ENCODE assay signal across 17 cellular contexts in the genomic region with DNA sequence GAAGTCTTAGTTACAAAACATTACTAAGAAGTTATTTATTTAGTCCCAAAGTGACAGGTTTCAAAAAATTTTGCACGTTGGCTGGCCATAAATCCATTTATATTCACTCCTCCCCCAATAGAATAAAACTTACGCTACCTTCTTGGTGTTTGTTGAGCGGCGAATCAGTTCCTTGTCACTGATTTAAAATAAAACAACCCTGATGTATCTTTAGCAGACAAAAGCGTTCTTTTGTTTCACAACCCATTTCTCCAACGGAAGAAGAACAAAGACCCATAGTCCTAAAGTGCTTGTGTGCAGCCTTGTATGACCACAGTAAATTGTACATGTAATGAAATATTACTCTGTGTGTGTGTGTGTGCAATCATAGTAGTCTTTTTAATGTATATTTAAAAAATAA.
DNase-seq lines count a peak whose midpoint lies in the region; ATAC-seq and TF ChIP-seq lines count a peak whose summit lies in the region.
"Had no signal": no experiment of that assay in that cellular context is flagged by ENCODE, and none has a peak within 500 bp of the region (broad histone marks: within the 10 kb centered on the region; RNA-seq: fewer than 3 reads in every experiment).

No MANE protein-coding gene starts in this region.

- no peak for TF ChIP-seq POLR2A in thyroid gland (IDR thresholded peaks at IDR 0.05)

- TF ChIP-seq CTCF in thyroid gland (IDR thresholded peaks at IDR 0.05) = no peak

- H3K27me3 ChIP-seq in subcutaneous abdominal adipose tissue (ENCODE audit: control insufficient read depth in 5 of 5, insufficient read depth in 4 of 5, low read length in 5 of 5) = no peaks in the 10 kb centered on the region
- H3K27me3 ChIP-seq in thyroid gland = no peaks in the 10 kb centered on the region
- H3K27me3 ChIP-seq: ovary had no signal

- H3K9ac ChIP-seq in subcutaneous abdominal adipose tissue (ENCODE audit: low read length in 5 of 5) = peak overlapping the region in 1 of 5 donors; percentile 5

- no peak overlapping the region for H3K4me3 ChIP-seq in subcutaneous abdominal adipose tissue (ENCODE audit: low read depth in 1 of 5, low read length in 5 of 5)
- no peak overlapping the region for H3K4me3 ChIP-seq in thyroid gland (replicated peaks in 1 of 3)
- H3K4me3 ChIP-seq: ovary had no signal

- H3K4me1 ChIP-seq in subcutaneous abdominal adipose tissue (ENCODE audit: control insufficient read depth in 5 of 5, insufficient read depth in 5 of 5, low read length in 5 of 5) = peaks cover 3 to 75% (median 63%) of the 10 kb centered on the region in 5 donors
- H3K4me1 ChIP-seq in thyroid gland = peaks cover 12 to 18% of the 10 kb centered on the region in 2 donors

- H3K27ac ChIP-seq in subcutaneous abdominal adipose tissue (ENCODE audit: low read depth, low read length) (peak overlapping the region; percentile 82), thyroid gland (no peak overlapping the region)
- H3K27ac ChIP-seq: ovary had no signal

- ATAC-seq in GM18868 (IDR thresholded peaks at IDR 0.05; ENCODE audit: unreplicated experiment) (peak; percentile 65), GM21390 (IDR thresholded peaks at IDR 0.05; ENCODE audit: unreplicated experiment) (no peak)
- ATAC-seq: esophagus mucosa, Panc1, SK-N-SH treated with all-trans-retinoic acid at 6 μM for 48 hours had no signal

- WGBS in thyroid gland, 2 donors = 73 to 75% methylated on average over 6 of the region's 6 CpGs

- intact Hi-C loops in thyroid gland (cut with DNase I) = no loop called here

- H3K36me3 ChIP-seq in subcutaneous abdominal adipose tissue (ENCODE audit: control insufficient read depth in 5 of 5, insufficient read depth in 5 of 5, low read length in 5 of 5) = peaks cover 0 to 10% (median 5%) of the 10 kb centered on the region in 5 donors
- no peaks in the 10 kb centered on the region for H3K36me3 ChIP-seq in thyroid gland
- H3K36me3 ChIP-seq: ovary had no signal

- no peaks in the 10 kb centered on the region for H3K9me3 ChIP-seq in subcutaneous abdominal adipose tissue (ENCODE audit: control insufficient read depth in 5 of 5, low read length in 5 of 5)
- no peaks in the 10 kb centered on the region for H3K9me3 ChIP-seq in thyroid gland
- H3K9me3 ChIP-seq: ovary had no signal

- DNase-seq in NCI-H526 treated with DMSO at 0.1 percent for 48 hours (lab: John Stamatoyannopoulos, UW) = peak; percentile 87
- DNase-seq in globus pallidus (ENCODE audit: low spot score) = peak; percentile 70
- no peak for DNase-seq in activated CD4-positive, alpha-beta T cell treated with anti-CD3 and anti-CD28 coated beads for 4 hours
- DNase-seq in thyroid gland = no peak
- DNase-seq: activated CD4-positive, alpha-beta T cell treated with anti-CD3 and anti-CD28 coated beads for 1 hour; activated effector memory CD4-positive, alpha-beta T cell treated with Interleukin-2 at 50 U/mL for 16 hours; AML-193; NCI-H524 treated with DMSO at 0.1 percent for 48 hours; ovary; stimulated activated CD4-positive, alpha-beta T cell treated with anti-CD3 and anti-CD28 coated beads, Interleukin-1b, Interleukin-23, amount 100 ng/mL, for 48 hours; T1000 had no signal

Comparison
In these comparisons a context has a peak if more than half of its experiments do, and no peak if none do; other contexts are left out.
1. DNase-seq: peak in NCI-H526 treated with DMSO at 0.1 percent for 48 hours (single experiment) and globus pallidus (single experiment); none in activated CD4-positive, alpha-beta T cell treated with anti-CD3 and anti-CD28 coated beads for 4 hours (0 of 2) and thyroid gland (0 of 2).